ENCODE assay signal across 18 cellular contexts in the genomic region with DNA sequence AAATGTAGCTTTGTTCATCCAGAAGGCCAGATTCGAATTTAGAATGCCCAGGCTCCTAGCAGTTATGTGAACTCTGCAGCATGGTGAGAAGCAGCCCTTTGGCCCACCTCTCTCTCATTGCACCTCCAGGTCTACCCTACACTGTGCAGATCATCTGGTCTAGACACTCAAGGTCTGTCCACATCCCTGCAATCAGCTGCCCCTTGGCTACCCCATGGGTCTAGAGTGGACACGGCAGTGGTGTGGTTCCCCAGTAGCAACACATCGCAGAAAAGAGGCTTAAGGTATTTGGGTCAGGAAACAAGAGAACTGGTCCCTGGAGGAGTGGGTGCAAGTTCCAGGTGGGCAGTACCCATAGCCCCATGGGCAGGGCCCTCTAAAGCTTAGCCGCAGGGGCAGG.
A peak's percentile ranks its signal among the peaks of the same experiment; 100 is the strongest.
DNase-seq lines count a peak whose midpoint lies in the region; ATAC-seq and TF ChIP-seq lines count a peak whose summit lies in the region.
"Had no signal": no experiment of that assay in that cellular context is flagged by ENCODE, and none has a peak within 500 bp of the region (broad histone marks: within the 10 kb centered on the region; RNA-seq: fewer than 3 reads in every experiment).

No MANE protein-coding gene starts in this region.

- intact Hi-C loops in colonic mucosa (cut with DNase I) (no loop called here), Caco-2 (cut with micrococcal nuclease; ENCODE audit: unreplicated experiment) (no loop called here)

- no TSS peak for BruUV-seq in Caco-2 (replicated peaks; lab: Mats Ljungman, UMichigan)

- peaks cover 10% of the 10 kb centered on the region for H3K9me3 Mint-ChIP-seq in stimulated activated memory B cell treated with anti-CD40 and anti-IgM and Interleukin-4, amounts not matched to agents 10 μg/mL and 1 μg/mL and 100 μg/mL, for 72 hours
- H3K9me3 Mint-ChIP-seq in Caco-2 (ENCODE audit: unreplicated experiment): no peaks in the 10 kb centered on the region
- H3K9me3 Mint-ChIP-seq: CD8-positive, alpha-beta T cell had no signal

- H3K27me3 Mint-ChIP-seq in stimulated activated memory B cell treated with anti-CD40 and anti-IgM and Interleukin-4, amounts not matched to agents 10 μg/mL and 1 μg/mL and 100 μg/mL, for 72 hours: peaks cover 40% of the 10 kb centered on the region
- no peaks in the 10 kb centered on the region for H3K27me3 Mint-ChIP-seq in Caco-2 (ENCODE audit: insufficient read depth, unreplicated experiment)

- POLR2A ChIA-PET in Caco-2 (lab: Charles Lee): interaction anchor here (0.6 kb wide), 1 partner anchor 393 kb away, joined by 3 read pairs; no protein-coding TSS in a partner anchor

- H3K27me3 ChIP-seq in colonic mucosa (no peaks in the 10 kb centered on the region), gastroesophageal sphincter (no peaks in the 10 kb centered on the region), Caco-2 (replicated peaks; ENCODE audit: control insufficient read depth, insufficient read depth, low read length) (no peaks in the 10 kb centered on the region)

- peaks cover 33% of the 10 kb centered on the region for H3K4me1 Mint-ChIP-seq in stimulated activated memory B cell treated with anti-CD40 and anti-IgM and Interleukin-4, amounts not matched to agents 10 μg/mL and 1 μg/mL and 100 μg/mL, for 72 hours
- H3K4me1 Mint-ChIP-seq in Caco-2 (ENCODE audit: low read depth, unreplicated experiment): no peaks in the 10 kb centered on the region

- no peak overlapping the region for H3K9ac ChIP-seq in colonic mucosa (ENCODE audit: low read depth in 2 of 2, low read length in 2 of 2)
- H3K9ac ChIP-seq: GM23248 had no signal

- H3K4me3 ChIP-seq in colonic mucosa (no peak overlapping the region), gastroesophageal sphincter (no peak overlapping the region), Caco-2 (ENCODE audit: low read depth, low read length) (no peak overlapping the region)
- H3K4me3 ChIP-seq: GM12878, GM23248, HAP-1, K562 had no signal

- H3K9me3 ChIP-seq in colonic mucosa (no peaks in the 10 kb centered on the region), gastroesophageal sphincter (no peaks in the 10 kb centered on the region), Caco-2 (no peaks in the 10 kb centered on the region)
- H3K9me3 ChIP-seq: HAP-1 had no signal

- ATAC-seq in GM18502 (IDR thresholded peaks at IDR 0.05; ENCODE audit: poor library complexity, unreplicated experiment): peak; percentile 6
- no peak for ATAC-seq in stimulated activated memory B cell treated with anti-CD40 and anti-IgM and Interleukin-4, amounts not matched to agents 10 μg/mL and 1 μg/mL and 100 μg/mL, for 72 hours
- ATAC-seq in gastroesophageal sphincter: no peak
- ATAC-seq: CD8-positive, alpha-beta T cell; K562 had no signal

- no peak for TF ChIP-seq CTCF in colonic mucosa (IDR thresholded peaks at IDR 0.05)
- TF ChIP-seq CTCF in gastroesophageal sphincter (IDR thresholded peaks at IDR 0.05): no peak
- no peak for TF ChIP-seq CTCF in Caco-2 (IDR thresholded peaks at IDR 0.05; ENCODE audit: insufficient read depth in 1 of 2, low read depth in 1 of 2, low read length in 1 of 2, severe bottlenecking in 1 of 2, unreplicated experiment in 1 of 2)

- peak overlapping the region; percentile 92 for H3K27ac Mint-ChIP-seq in stimulated activated memory B cell treated with anti-CD40 and anti-IgM and Interleukin-4, amounts not matched to agents 10 μg/mL and 1 μg/mL and 100 μg/mL, for 72 hours
- H3K27ac Mint-ChIP-seq in Caco-2 (ENCODE audit: unreplicated experiment): no peak overlapping the region
- H3K27ac Mint-ChIP-seq: CD8-positive, alpha-beta T cell had no signal

- CTCF ChIA-PET in Caco-2 (lab: Charles Lee): no interaction called here

- DNase-seq in colonic mucosa: peak; percentile 8
- peak; percentile 69 for DNase-seq in mesenteric fat pad (ENCODE audit: low spot score)
- no peak for DNase-seq in mucosa of gallbladder (ENCODE audit: low spot score)
- DNase-seq in Caco-2: no peak
- DNase-seq: ACHN, DMS 273 treated with DMSO at 0.1 percent for 48 hours, DMS53, DND-41, EL, GM23248, IMR-90 had no signal

- H3K36me3 ChIP-seq in colonic mucosa (no peaks in the 10 kb centered on the region), gastroesophageal sphincter (no peaks in the 10 kb centered on the region), Caco-2 (ENCODE audit: control insufficient read depth, insufficient read depth, low read length) (no peaks in the 10 kb centered on the region)
- H3K36me3 ChIP-seq: HAP-1 had no signal

- H3K4me3 Mint-ChIP-seq in stimulated activated memory B cell treated with anti-CD40 and anti-IgM and Interleukin-4, amounts not matched to agents 10 μg/mL and 1 μg/mL and 100 μg/mL, for 72 hours: no peak overlapping the region
- H3K4me3 Mint-ChIP-seq in Caco-2 (ENCODE audit: unreplicated experiment): no peak overlapping the region
- H3K4me3 Mint-ChIP-seq: CD8-positive, alpha-beta T cell had no signal

- no peak for TF ChIP-seq POLR2A in gastroesophageal sphincter (IDR thresholded peaks at IDR 0.05)

- no peak overlapping the region for H3K27ac ChIP-seq in colonic mucosa
- no peak overlapping the region for H3K27ac ChIP-seq in gastroesophageal sphincter
- H3K27ac ChIP-seq: GM23248 had no signal

- no peaks in the 10 kb centered on the region for H3K4me1 ChIP-seq in colonic mucosa
- H3K4me1 ChIP-seq in gastroesophageal sphincter: no peaks in the 10 kb centered on the region
- no peaks in the 10 kb centered on the region for H3K4me1 ChIP-seq in Caco-2
- H3K4me1 ChIP-seq: HAP-1 had no signal

- TF ChIP-seq EP300 in gastroesophageal sphincter (IDR thresholded peaks at IDR 0.05): no peak

- 43 to 100% methylated on average over 1 to 2 of the region's 4 CpGs for WGBS in gastroesophageal sphincter (ENCODE audit: low coverage in 1 of 2), 2 donors

- peaks cover 7% of the 10 kb centered on the region for H3K36me3 Mint-ChIP-seq in stimulated activated memory B cell treated with anti-CD40 and anti-IgM and Interleukin-4, amounts not matched to agents 10 μg/mL and 1 μg/mL and 100 μg/mL, for 72 hours
- peaks cover 4% of the 10 kb centered on the region for H3K36me3 Mint-ChIP-seq in Caco-2 (ENCODE audit: insufficient read depth, unreplicated experiment)
- H3K36me3 Mint-ChIP-seq: CD8-positive, alpha-beta T cell had no signal

Comparison
In these comparisons a context has a peak if more than half of its experiments do, and no peak if none do; other contexts are left out.
1. DNase-seq: peak in colonic mucosa (single experiment) and mesenteric fat pad (single experiment); none in mucosa of gallbladder (single experiment) and Caco-2 (0 of 2).